ENCODE assay signal across 26 cellular contexts in genomic region chr11:57650739-57651090, GRCh38. TPM values are rescaled to one million over a fixed set of nuclear protein-coding genes. Genes with fewer than 3 reads are reported as not detected.
DNase-seq lines count a peak whose midpoint lies in the region; TF ChIP-seq lines count a peak whose summit lies in the region.
"Had no signal": no experiment of that assay in that cellular context is flagged by ENCODE, and none has a peak within 500 bp of the region (broad histone marks: within the 10 kb centered on the region; RNA-seq: fewer than 3 reads in every experiment).

No MANE protein-coding gene starts in this region.

- no peak overlapping the region for H2AFZ ChIP-seq in neural progenitor cell (replicated peaks)

- H3K36me3 ChIP-seq in CD8-positive, alpha-beta memory T cell (ENCODE audit: insufficient read depth, low read length): no peaks in the 10 kb centered on the region
- H3K36me3 ChIP-seq in neural progenitor cell (no peaks in the 10 kb centered on the region), BE2C (no peaks in the 10 kb centered on the region)
- H3K36me3 ChIP-seq: adrenal gland; BLaER1 treated with 17β-estradiol and CSF1 and Interleukin-3, amounts not matched to agents 10 nM and 100 nM; left ventricle myocardium inferior; MG63; transverse colon had no signal

- H3K4me2 ChIP-seq in neural progenitor cell: peak overlapping the region; percentile 89
- H3K4me2 ChIP-seq: KMS-11 had no signal

- H3K27me3 Mint-ChIP-seq in CD8-positive, alpha-beta memory T cell: peaks cover 33 to 34% of the 10 kb centered on the region in 2 donors
- H3K27me3 Mint-ChIP-seq in glutamatergic neuron (ENCODE audit: unreplicated experiment): peaks cover 34% of the 10 kb centered on the region
- H3K27me3 Mint-ChIP-seq in neural progenitor cell (ENCODE audit: insufficient read depth, low read depth): peaks cover 22% of the 10 kb centered on the region

- TF ChIP-seq CTCF in glutamatergic neuron (IDR thresholded peaks at IDR 0.05; ENCODE audit: partially characterized antibody, unreplicated experiment) (no peak), neural progenitor cell (IDR thresholded peaks at IDR 0.05) (no peak), BE2C (IDR thresholded peaks at IDR 0.05; ENCODE audit: low read depth, low read length) (no peak)

- peaks cover 19% of the 10 kb centered on the region for H3K4me1 ChIP-seq in CD8-positive, alpha-beta memory T cell (ENCODE audit: insufficient read depth, low read length)
- H3K4me1 ChIP-seq in neural progenitor cell: peaks cover 66% of the 10 kb centered on the region
- H3K4me1 ChIP-seq in BE2C: no peaks in the 10 kb centered on the region

- H4K20me1 ChIP-seq in neural progenitor cell (ENCODE audit: low read depth): peaks cover 55% of the 10 kb centered on the region

- H3K9me3 Mint-ChIP-seq in CD8-positive, alpha-beta memory T cell: no peaks in the 10 kb centered on the region
- peaks cover 40% of the 10 kb centered on the region for H3K9me3 Mint-ChIP-seq in glutamatergic neuron (ENCODE audit: unreplicated experiment)
- peaks cover 2% of the 10 kb centered on the region for H3K9me3 Mint-ChIP-seq in neural progenitor cell
- H3K9me3 Mint-ChIP-seq: activated T-cell treated with anti-CD3 and anti-CD28 coated beads, Interleukin-2, amount 50 U/mL, for 72 hours had no signal

- H3K4me3 ChIP-seq in CD8-positive, alpha-beta memory T cell (ENCODE audit: low read length): no peak overlapping the region
- peak overlapping the region; percentile 45 for H3K4me3 ChIP-seq in neural progenitor cell
- no peak overlapping the region for H3K4me3 ChIP-seq in BE2C (ENCODE audit: low read depth, low read length)
- H3K4me3 ChIP-seq: MG63, SK-N-MC had no signal

- no peaks in the 10 kb centered on the region for H3K9me3 ChIP-seq in CD8-positive, alpha-beta memory T cell (ENCODE audit: low read length)
- H3K9me3 ChIP-seq in neural progenitor cell (ENCODE audit: low read depth) (no peaks in the 10 kb centered on the region), BE2C (no peaks in the 10 kb centered on the region)
- H3K9me3 ChIP-seq: adrenal gland; BLaER1 treated with 17β-estradiol and CSF1 and Interleukin-3, amounts not matched to agents 10 nM and 100 nM; left ventricle myocardium inferior; MG63; transverse colon had no signal

- H3K27ac Mint-ChIP-seq in CD8-positive, alpha-beta memory T cell: peak overlapping the region in 6 of 8 donors; percentile 86 to 98 (median 94)
- H3K27ac Mint-ChIP-seq in glutamatergic neuron (ENCODE audit: unreplicated experiment): peak overlapping the region; percentile 76
- no peak overlapping the region for H3K27ac Mint-ChIP-seq in neural progenitor cell

- peaks cover under 1% of the 10 kb centered on the region for H3K79me2 ChIP-seq in neural progenitor cell (ENCODE audit: low read depth)

- CTCF ChIA-PET in CD8-positive, alpha-beta memory T cell (lab: Charles Lee): interaction anchor here (1.0 to 1.8 kb wide), 2 partner anchors 10 to 17 kb away, joined by 3 to 5 read pairs; no protein-coding TSS in a partner anchor

- H3K27ac ChIP-seq in CD8-positive, alpha-beta memory T cell (ENCODE audit: low read depth, low read length): no peak overlapping the region
- H3K27ac ChIP-seq in neural progenitor cell: no peak overlapping the region
- H3K27ac ChIP-seq: BLaER1 treated with 17β-estradiol and CSF1 and Interleukin-3, amounts not matched to agents 10 nM and 100 nM; KMS-11; SK-N-MC had no signal

- no peak overlapping the region for H3K9ac ChIP-seq in neural progenitor cell
- H3K9ac ChIP-seq: KMS-11 had no signal

- peaks cover 73% of the 10 kb centered on the region for H3F3A ChIP-seq in neural progenitor cell (ENCODE audit: low read depth)

- H3K36me3 Mint-ChIP-seq in CD8-positive, alpha-beta memory T cell: peaks cover 0 to 4% (median 0%) of the 10 kb centered on the region in 3 donors
- H3K36me3 Mint-ChIP-seq in glutamatergic neuron (ENCODE audit: unreplicated experiment) (no peaks in the 10 kb centered on the region), neural progenitor cell (peaks cover 2% of the 10 kb centered on the region)

- H3K4me3 Mint-ChIP-seq in CD8-positive, alpha-beta memory T cell: peak overlapping the region in 3 of 7 donors; percentile 8 to 75 (median 12)
- H3K4me3 Mint-ChIP-seq in glutamatergic neuron (ENCODE audit: unreplicated experiment) (peak overlapping the region; percentile 97), neural progenitor cell (peak overlapping the region; percentile 21)

- no peak for DNase-seq in CD8-positive, alpha-beta memory T cell
- peak; percentile 13 for DNase-seq in SK-N-DZ (ENCODE audit: low spot score)
- DNase-seq in glutamatergic neuron: no peak
- no peak for DNase-seq in neural progenitor cell (ENCODE audit: low spot score)
- no peak for DNase-seq in BE2C
- DNase-seq in ureter (ENCODE audit: low spot score): no peak
- no peak for DNase-seq in central memory CD4-positive, alpha-beta T cell
- DNase-seq: activated CD4-positive, alpha-beta T cell treated with anti-CD3 and anti-CD28 coated beads, Interleukin-2, amount 50 U/mL, for 48 hours; activated CD4-positive, CD25-positive, alpha-beta regulatory T cell treated with anti-CD3 and anti-CD28 coated beads, Interleukin-2, amount 50 U/mL, for 72 hours; activated T-cell treated with anti-CD3 and anti-CD28 coated beads, Interleukin-2, amount 50 U/mL, for 72 hours; left ventricle myocardium inferior; mesenchymal stem cell; MG63; NCI-H1105 treated with DMSO at 0.1 percent for 48 hours; NCI-H1930; NCI-H526; occipital lobe; PC-3; stimulated activated CD4-positive, alpha-beta T cell treated with anti-CD3 and anti-CD28 coated beads, Interleukin-4, amount 100 ng/mL, for 24 hours; transverse colon had no signal

- H3K27me3 ChIP-seq in CD8-positive, alpha-beta memory T cell (ENCODE audit: insufficient read depth, low read length, poor library complexity, severe bottlenecking): peaks cover 31% of the 10 kb centered on the region
- H3K27me3 ChIP-seq in neural progenitor cell (peaks cover 9% of the 10 kb centered on the region), BE2C (peaks cover 35% of the 10 kb centered on the region)

- H3K4me1 Mint-ChIP-seq in CD8-positive, alpha-beta memory T cell: peaks cover 29 to 62% (median 33%) of the 10 kb centered on the region in 3 donors
- H3K4me1 Mint-ChIP-seq in glutamatergic neuron (ENCODE audit: low read depth, unreplicated experiment) (peaks cover 39% of the 10 kb centered on the region), neural progenitor cell (peaks cover 59% of the 10 kb centered on the region)

- POLR2A ChIA-PET in CD8-positive, alpha-beta memory T cell (lab: Charles Lee): no interaction called here

RNA-seq across cellular contexts. Expression of gene YPEL4, which starts 1.0 kb away (rescaled TPM):
- 1 to 10 TPM; 1.0 to 1.7 TPM for total RNA-seq in CD8-positive, alpha-beta memory T cell
- polyA plus RNA-seq in CD8-positive, alpha-beta memory T cell: 0.37 TPM
- 0.41 and 0.46 TPM in 2 replicates for polyA plus RNA-seq in SK-N-DZ (2014; cell fraction: cytosol; rRNA removed)
- 0.40 and 1.1 TPM in 2 replicates for polyA plus RNA-seq in SK-N-DZ (2014; cell fraction: nucleus; rRNA removed)
- total RNA-seq in glutamatergic neuron (ENCODE audit: unreplicated experiment) (16.9 TPM), neural progenitor cell (ENCODE audit: low replicate concordance) (0.22 TPM in 1 of 2 replicates, not detected in the other), ureter (0.44 TPM)
- polyA plus RNA-seq in BE2C (2012; ENCODE audit: insufficient read depth, insufficient read length, low read depth): not detected
- total RNA-seq: HT-29, PC-3 had no signal

RNA-seq across cellular contexts. Expression of gene CLP1, which starts 6.8 kb away (rescaled TPM):
- total RNA-seq in CD8-positive, alpha-beta memory T cell: 10 to 100 TPM; 22.4 to 23.4 TPM
- 8.2 TPM for polyA plus RNA-seq in CD8-positive, alpha-beta memory T cell
- polyA plus RNA-seq in SK-N-DZ (2014; cell fraction: cytosol; rRNA removed): 40.8 and 50.6 TPM in 2 replicates
- polyA plus RNA-seq in SK-N-DZ (2014; cell fraction: nucleus; rRNA removed): 15.8 and 17.1 TPM in 2 replicates
- total RNA-seq in glutamatergic neuron (ENCODE audit: unreplicated experiment): 17.1 TPM
- total RNA-seq in neural progenitor cell (ENCODE audit: low replicate concordance): 18.0 TPM in 2 replicates
- polyA plus RNA-seq in BE2C (2012; ENCODE audit: insufficient read depth, insufficient read length, low read depth): 27.5 TPM
- total RNA-seq in ureter: 10.0 TPM

RNA-seq across cellular contexts. Expression of gene ZDHHC5, which starts 17.2 kb away (rescaled TPM):
- total RNA-seq in CD8-positive, alpha-beta memory T cell: 10 to 100 TPM; 83.9 to 89.0 TPM
- polyA plus RNA-seq in CD8-positive, alpha-beta memory T cell: 45.1 TPM
- 16.8 and 18.5 TPM in 2 replicates for polyA plus RNA-seq in SK-N-DZ (2014; cell fraction: cytosol; rRNA removed)
- polyA plus RNA-seq in SK-N-DZ (2014; cell fraction: nucleus; rRNA removed): 19.4 and 21.1 TPM in 2 replicates
- total RNA-seq in glutamatergic neuron (ENCODE audit: unreplicated experiment): 42.3 TPM
- total RNA-seq in neural progenitor cell (ENCODE audit: low replicate concordance): 28.5 and 41.8 TPM in 2 replicates
- 42.9 TPM for polyA plus RNA-seq in BE2C (2012; ENCODE audit: insufficient read depth, insufficient read length, low read depth)
- 91.9 TPM for total RNA-seq in ureter

RNA-seq across cellular contexts. Expression of gene SERPING1, which starts 53.2 kb away (rescaled TPM):
- not detected for total RNA-seq in CD8-positive, alpha-beta memory T cell
- not detected for polyA plus RNA-seq in CD8-positive, alpha-beta memory T cell
- polyA plus RNA-seq in SK-N-DZ (2014; cell fraction: cytosol; rRNA removed): 22.4 and 28.2 TPM in 2 replicates
- polyA plus RNA-seq in SK-N-DZ (2014; cell fraction: nucleus; rRNA removed): 11.5 and 26.6 TPM in 2 replicates
- total RNA-seq in glutamatergic neuron (ENCODE audit: unreplicated experiment) (46.1 TPM), neural progenitor cell (ENCODE audit: low replicate concordance) (46.0 and 68.1 TPM in 2 replicates), ureter (302 TPM)
- polyA plus RNA-seq in BE2C (2012; ENCODE audit: insufficient read depth, insufficient read length, low read depth): not detected
- total RNA-seq: activated T-cell treated with anti-CD3 and anti-CD28 coated beads, Interleukin-2, amount 50 U/mL, for 72 hours; HT-29; PC-3; pulmonary artery endothelial cell had no signal
